25 cellular contexts compared by ENCODE assay signal in genomic region chr6:91130126-91130525, GRCh38.
"Had no signal": no experiment of that assay in that cellular context is flagged by ENCODE, and none has a peak within 500 bp of the region (broad histone marks: within the 10 kb centered on the region; RNA-seq: fewer than 3 reads in every experiment).

No MANE protein-coding gene starts in this region.

- H3K27me3 ChIP-seq: colonic mucosa, dorsolateral prefrontal cortex, esophagus muscularis mucosa, esophagus squamous epithelium, foreskin keratinocyte, gastrocnemius medialis, gastroesophageal sphincter, heart left ventricle, heart right ventricle had no signal

- H3K9me3 Mint-ChIP-seq: dendritic cell treated with granulocyte-macrophage colony-stimulating factor and Interleukin-4, amounts not matched to agents 40 ng/mL and 50 ng/mL, for 4 days; endodermal cell had no signal

- H3K4me1 ChIP-seq: colonic mucosa, esophagus muscularis mucosa, esophagus squamous epithelium, gastrocnemius medialis, gastroesophageal sphincter, heart left ventricle, heart right ventricle had no signal

- H3K9me3 ChIP-seq: colonic mucosa, esophagus muscularis mucosa, esophagus squamous epithelium, gastrocnemius medialis, heart left ventricle had no signal

- H3K27ac Mint-ChIP-seq: dendritic cell treated with granulocyte-macrophage colony-stimulating factor and Interleukin-4, amounts not matched to agents 40 ng/mL and 50 ng/mL, for 4 days; effector memory CD8-positive, alpha-beta T cell; endodermal cell had no signal

- H3K27ac ChIP-seq: colonic mucosa, coronary artery, epithelial cell of prostate, esophagus muscularis mucosa, esophagus squamous epithelium, foreskin keratinocyte, gastrocnemius medialis, gastroesophageal sphincter, heart left ventricle, heart right ventricle had no signal

- H3K4me3 Mint-ChIP-seq: dendritic cell treated with granulocyte-macrophage colony-stimulating factor and Interleukin-4, amounts not matched to agents 40 ng/mL and 50 ng/mL, for 4 days; effector memory CD8-positive, alpha-beta T cell; endodermal cell had no signal

- H3K27me3 Mint-ChIP-seq: dendritic cell treated with granulocyte-macrophage colony-stimulating factor and Interleukin-4, amounts not matched to agents 40 ng/mL and 50 ng/mL, for 4 days; effector memory CD8-positive, alpha-beta T cell had no signal

- H3K36me3 ChIP-seq: colonic mucosa, esophagus muscularis mucosa, esophagus squamous epithelium, gastrocnemius medialis, gastroesophageal sphincter, heart left ventricle, heart right ventricle had no signal

- DNase-seq: colonic mucosa; cortex of kidney; dermis blood vessel endothelial cell; effector CD4-positive, alpha-beta T cell; effector CD8-positive, alpha-beta T cell; effector memory CD4-positive, alpha-beta T cell; effector memory CD8-positive, alpha-beta T cell; endodermal cell; erythroblast; esophagus squamous epithelium; foreskin fibroblast; foreskin keratinocyte; foreskin melanocyte; gastrocnemius medialis; glutamatergic neuron; head of caudate nucleus; heart left ventricle; heart right ventricle had no signal

- ATAC-seq: effector memory CD8-positive, alpha-beta T cell; esophagus mucosa; foreskin keratinocyte; gastrocnemius medialis; gastroesophageal sphincter; heart left ventricle; heart right ventricle had no signal

- H3K4me3 ChIP-seq: colonic mucosa, coronary artery, dorsolateral prefrontal cortex, esophagus muscularis mucosa, esophagus squamous epithelium, gastrocnemius medialis, gastroesophageal sphincter, heart left ventricle, heart right ventricle had no signal
